ENCODE assay signal across 1 cellular context in genomic region chr6:165551828-165552227, GRCh38.
TF ChIP-seq lines count a peak whose summit lies in the region.

No MANE protein-coding gene starts in this region.

TF ChIP-seq in A549, 52 proteins besides CTCF, POLR2A, EP300 and RAD21 (continued from another document):
- TF ChIP-seq PBX3 (IDR thresholded peaks at IDR 0.05) (no peak), ZSCAN20 (CRISPR knock-in tag; IDR thresholded peaks at IDR 0.05) (no peak), MAX (IDR thresholded peaks at IDR 0.05) (no peak), SREBF2 (IDR thresholded peaks at IDR 0.05) (no peak), ELK1 (IDR thresholded peaks at IDR 0.05; ENCODE audit: low read depth, low read length) (no peak), BHLHE40 (IDR thresholded peaks at IDR 0.05; ENCODE audit: low read depth, low read length) (no peak), MAFK (IDR thresholded peaks at IDR 0.05; ENCODE audit: partially characterized antibody) (no peak), JUNB (IDR thresholded peaks at IDR 0.05) (no peak), HDAC2 (IDR thresholded peaks at IDR 0.05) (no peak), ATOH8 (CRISPR knock-in tag; IDR thresholded peaks at IDR 0.05; ENCODE audit: low read depth) (no peak), SMC3 (IDR thresholded peaks at IDR 0.05) (no peak), EHF (CRISPR knock-in tag; IDR thresholded peaks at IDR 0.05) (no peak), TP53 (CRISPR knock-in tag; IDR thresholded peaks at IDR 0.05) (no peak), CHD2 (IDR thresholded peaks at IDR 0.05; ENCODE audit: low read length, partially characterized antibody) (no peak), NR3C1 (IDR thresholded peaks at IDR 0.05) (no peak)
